ENCODE assay signal across 1 cellular context in genomic region chr7:30146127-30146612, GRCh38.
A peak's percentile ranks its signal among the peaks of the same experiment; 100 is the strongest.
TF ChIP-seq lines count a peak whose summit lies in the region.

No MANE protein-coding gene starts in this region.

TF ChIP-seq in K562, 482 proteins besides CTCF, POLR2A, EP300 and RAD21 (continued from another document):
- TF ChIP-seq CREB1 (IDR thresholded peaks at IDR 0.05) (no peak; the same call in 1 of the 2 replicates), CREB1 (CRISPR knock-in tag; IDR thresholded peaks at IDR 0.05) (no peak), ZNF512 (tag; IDR thresholded peaks at IDR 0.05) (no peak), ZNF41 (CRISPR knock-in tag; conservative IDR thresholded peaks at IDR 0.05) (no peak), E2F8 (IDR thresholded peaks at IDR 0.05; ENCODE audit: low read depth, partially characterized antibody) (peak; percentile 36), MNT (conservative IDR thresholded peaks at IDR 0.05) (peak; percentile 19 to 37; a peak in 3 of 4 replicates), FOS (IDR thresholded peaks at IDR 0.05; ENCODE audit: extremely low read depth, insufficient read length) (peak; percentile 21), ZSCAN29 (IDR thresholded peaks at IDR 0.05) (no peak), ZBTB7A (IDR thresholded peaks at IDR 0.05; ENCODE audit: borderline replicate concordance, control insufficient read depth, low read depth, low read length) (peak; percentile 94), GATAD2B (IDR thresholded peaks at IDR 0.05; ENCODE audit: borderline replicate concordance) (no peak), MEF2A (IDR thresholded peaks at IDR 0.05; ENCODE audit: control insufficient read depth, low read depth, low read length) (peak; percentile 84), RFX1 (IDR thresholded peaks at IDR 0.05) (no peak; the same call in 1 of the 2 replicates), BACH1 (tag; IDR thresholded peaks at IDR 0.05) (peak; percentile 51; the same call in 1 of the 2 replicates), SMAD2 (IDR thresholded peaks at IDR 0.05; ENCODE audit: low read depth, low read length) (no peak), ZNF785 (CRISPR knock-in tag; IDR thresholded peaks at IDR 0.05) (no peak), ZNF589 (CRISPR knock-in tag; IDR thresholded peaks at IDR 0.05; ENCODE audit: low read depth) (no peak), KDM2B (CRISPR knock-in tag; IDR thresholded peaks at IDR 0.05) (no peak)
- TF ChIP-seq, protein P1, sequence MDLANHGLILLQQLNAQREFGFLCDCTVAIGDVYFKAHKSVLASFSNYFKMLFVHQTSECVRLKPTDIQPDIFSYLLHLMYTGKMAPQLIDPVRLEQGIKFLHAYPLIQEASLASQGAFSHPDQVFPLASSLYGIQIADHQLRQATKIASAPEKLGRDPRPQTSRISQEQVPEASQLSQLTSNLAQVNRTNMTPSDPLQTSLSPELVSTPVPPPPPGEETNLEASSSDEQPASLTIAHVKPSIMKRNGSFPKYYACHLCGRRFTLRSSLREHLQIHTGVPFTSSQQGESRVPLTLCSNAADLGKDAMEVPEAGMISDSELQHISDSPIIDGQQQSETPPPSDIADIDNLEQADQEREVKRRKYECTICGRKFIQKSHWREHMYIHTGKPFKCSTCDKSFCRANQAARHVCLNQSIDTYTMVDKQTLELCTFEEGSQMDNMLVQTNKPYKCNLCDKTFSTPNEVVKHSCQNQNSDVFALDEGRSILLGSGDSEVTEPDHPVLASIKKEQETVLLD (IDR thresholded peaks at IDR 0.05) = peak; percentile 78
- TF ChIP-seq, protein P2, sequence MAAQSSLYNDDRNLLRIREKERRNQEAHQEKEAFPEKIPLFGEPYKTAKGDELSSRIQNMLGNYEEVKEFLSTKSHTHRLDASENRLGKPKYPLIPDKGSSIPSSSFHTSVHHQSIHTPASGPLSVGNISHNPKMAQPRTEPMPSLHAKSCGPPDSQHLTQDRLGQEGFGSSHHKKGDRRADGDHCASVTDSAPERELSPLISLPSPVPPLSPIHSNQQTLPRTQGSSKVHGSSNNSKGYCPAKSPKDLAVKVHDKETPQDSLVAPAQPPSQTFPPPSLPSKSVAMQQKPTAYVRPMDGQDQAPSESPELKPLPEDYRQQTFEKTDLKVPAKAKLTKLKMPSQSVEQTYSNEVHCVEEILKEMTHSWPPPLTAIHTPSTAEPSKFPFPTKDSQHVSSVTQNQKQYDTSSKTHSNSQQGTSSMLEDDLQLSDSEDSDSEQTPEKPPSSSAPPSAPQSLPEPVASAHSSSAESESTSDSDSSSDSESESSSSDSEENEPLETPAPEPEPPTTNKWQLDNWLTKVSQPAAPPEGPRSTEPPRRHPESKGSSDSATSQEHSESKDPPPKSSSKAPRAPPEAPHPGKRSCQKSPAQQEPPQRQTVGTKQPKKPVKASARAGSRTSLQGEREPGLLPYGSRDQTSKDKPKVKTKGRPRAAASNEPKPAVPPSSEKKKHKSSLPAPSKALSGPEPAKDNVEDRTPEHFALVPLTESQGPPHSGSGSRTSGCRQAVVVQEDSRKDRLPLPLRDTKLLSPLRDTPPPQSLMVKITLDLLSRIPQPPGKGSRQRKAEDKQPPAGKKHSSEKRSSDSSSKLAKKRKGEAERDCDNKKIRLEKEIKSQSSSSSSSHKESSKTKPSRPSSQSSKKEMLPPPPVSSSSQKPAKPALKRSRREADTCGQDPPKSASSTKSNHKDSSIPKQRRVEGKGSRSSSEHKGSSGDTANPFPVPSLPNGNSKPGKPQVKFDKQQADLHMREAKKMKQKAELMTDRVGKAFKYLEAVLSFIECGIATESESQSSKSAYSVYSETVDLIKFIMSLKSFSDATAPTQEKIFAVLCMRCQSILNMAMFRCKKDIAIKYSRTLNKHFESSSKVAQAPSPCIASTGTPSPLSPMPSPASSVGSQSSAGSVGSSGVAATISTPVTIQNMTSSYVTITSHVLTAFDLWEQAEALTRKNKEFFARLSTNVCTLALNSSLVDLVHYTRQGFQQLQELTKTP (IDR thresholded peaks at IDR 0.05; ENCODE audit: low read depth in 1 of 2, partially characterized antibody in 2 of 2) = peak in 1 of 2 experiments; percentile 46
- TF ChIP-seq, protein P3, sequence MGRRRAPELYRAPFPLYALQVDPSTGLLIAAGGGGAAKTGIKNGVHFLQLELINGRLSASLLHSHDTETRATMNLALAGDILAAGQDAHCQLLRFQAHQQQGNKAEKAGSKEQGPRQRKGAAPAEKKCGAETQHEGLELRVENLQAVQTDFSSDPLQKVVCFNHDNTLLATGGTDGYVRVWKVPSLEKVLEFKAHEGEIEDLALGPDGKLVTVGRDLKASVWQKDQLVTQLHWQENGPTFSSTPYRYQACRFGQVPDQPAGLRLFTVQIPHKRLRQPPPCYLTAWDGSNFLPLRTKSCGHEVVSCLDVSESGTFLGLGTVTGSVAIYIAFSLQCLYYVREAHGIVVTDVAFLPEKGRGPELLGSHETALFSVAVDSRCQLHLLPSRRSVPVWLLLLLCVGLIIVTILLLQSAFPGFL (CRISPR knock-in tag; IDR thresholded peaks at IDR 0.05) = no peak
- TF ChIP-seq, protein P4, sequence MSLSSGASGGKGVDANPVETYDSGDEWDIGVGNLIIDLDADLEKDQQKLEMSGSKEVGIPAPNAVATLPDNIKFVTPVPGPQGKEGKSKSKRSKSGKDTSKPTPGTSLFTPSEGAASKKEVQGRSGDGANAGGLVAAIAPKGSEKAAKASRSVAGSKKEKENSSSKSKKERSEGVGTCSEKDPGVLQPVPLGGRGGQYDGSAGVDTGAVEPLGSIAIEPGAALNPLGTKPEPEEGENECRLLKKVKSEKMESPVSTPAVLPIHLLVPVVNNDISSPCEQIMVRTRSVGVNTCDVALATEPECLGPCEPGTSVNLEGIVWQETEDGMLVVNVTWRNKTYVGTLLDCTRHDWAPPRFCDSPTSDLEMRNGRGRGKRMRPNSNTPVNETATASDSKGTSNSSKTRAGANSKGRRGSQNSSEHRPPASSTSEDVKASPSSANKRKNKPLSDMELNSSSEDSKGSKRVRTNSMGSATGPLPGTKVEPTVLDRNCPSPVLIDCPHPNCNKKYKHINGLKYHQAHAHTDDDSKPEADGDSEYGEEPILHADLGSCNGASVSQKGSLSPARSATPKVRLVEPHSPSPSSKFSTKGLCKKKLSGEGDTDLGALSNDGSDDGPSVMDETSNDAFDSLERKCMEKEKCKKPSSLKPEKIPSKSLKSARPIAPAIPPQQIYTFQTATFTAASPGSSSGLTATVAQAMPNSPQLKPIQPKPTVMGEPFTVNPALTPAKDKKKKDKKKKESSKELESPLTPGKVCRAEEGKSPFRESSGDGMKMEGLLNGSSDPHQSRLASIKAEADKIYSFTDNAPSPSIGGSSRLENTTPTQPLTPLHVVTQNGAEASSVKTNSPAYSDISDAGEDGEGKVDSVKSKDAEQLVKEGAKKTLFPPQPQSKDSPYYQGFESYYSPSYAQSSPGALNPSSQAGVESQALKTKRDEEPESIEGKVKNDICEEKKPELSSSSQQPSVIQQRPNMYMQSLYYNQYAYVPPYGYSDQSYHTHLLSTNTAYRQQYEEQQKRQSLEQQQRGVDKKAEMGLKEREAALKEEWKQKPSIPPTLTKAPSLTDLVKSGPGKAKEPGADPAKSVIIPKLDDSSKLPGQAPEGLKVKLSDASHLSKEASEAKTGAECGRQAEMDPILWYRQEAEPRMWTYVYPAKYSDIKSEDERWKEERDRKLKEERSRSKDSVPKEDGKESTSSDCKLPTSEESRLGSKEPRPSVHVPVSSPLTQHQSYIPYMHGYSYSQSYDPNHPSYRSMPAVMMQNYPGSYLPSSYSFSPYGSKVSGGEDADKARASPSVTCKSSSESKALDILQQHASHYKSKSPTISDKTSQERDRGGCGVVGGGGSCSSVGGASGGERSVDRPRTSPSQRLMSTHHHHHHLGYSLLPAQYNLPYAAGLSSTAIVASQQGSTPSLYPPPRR (CRISPR knock-in tag; IDR thresholded peaks at IDR 0.05; ENCODE audit: borderline replicate concordance) = no peak
- TF ChIP-seq, protein P5, sequence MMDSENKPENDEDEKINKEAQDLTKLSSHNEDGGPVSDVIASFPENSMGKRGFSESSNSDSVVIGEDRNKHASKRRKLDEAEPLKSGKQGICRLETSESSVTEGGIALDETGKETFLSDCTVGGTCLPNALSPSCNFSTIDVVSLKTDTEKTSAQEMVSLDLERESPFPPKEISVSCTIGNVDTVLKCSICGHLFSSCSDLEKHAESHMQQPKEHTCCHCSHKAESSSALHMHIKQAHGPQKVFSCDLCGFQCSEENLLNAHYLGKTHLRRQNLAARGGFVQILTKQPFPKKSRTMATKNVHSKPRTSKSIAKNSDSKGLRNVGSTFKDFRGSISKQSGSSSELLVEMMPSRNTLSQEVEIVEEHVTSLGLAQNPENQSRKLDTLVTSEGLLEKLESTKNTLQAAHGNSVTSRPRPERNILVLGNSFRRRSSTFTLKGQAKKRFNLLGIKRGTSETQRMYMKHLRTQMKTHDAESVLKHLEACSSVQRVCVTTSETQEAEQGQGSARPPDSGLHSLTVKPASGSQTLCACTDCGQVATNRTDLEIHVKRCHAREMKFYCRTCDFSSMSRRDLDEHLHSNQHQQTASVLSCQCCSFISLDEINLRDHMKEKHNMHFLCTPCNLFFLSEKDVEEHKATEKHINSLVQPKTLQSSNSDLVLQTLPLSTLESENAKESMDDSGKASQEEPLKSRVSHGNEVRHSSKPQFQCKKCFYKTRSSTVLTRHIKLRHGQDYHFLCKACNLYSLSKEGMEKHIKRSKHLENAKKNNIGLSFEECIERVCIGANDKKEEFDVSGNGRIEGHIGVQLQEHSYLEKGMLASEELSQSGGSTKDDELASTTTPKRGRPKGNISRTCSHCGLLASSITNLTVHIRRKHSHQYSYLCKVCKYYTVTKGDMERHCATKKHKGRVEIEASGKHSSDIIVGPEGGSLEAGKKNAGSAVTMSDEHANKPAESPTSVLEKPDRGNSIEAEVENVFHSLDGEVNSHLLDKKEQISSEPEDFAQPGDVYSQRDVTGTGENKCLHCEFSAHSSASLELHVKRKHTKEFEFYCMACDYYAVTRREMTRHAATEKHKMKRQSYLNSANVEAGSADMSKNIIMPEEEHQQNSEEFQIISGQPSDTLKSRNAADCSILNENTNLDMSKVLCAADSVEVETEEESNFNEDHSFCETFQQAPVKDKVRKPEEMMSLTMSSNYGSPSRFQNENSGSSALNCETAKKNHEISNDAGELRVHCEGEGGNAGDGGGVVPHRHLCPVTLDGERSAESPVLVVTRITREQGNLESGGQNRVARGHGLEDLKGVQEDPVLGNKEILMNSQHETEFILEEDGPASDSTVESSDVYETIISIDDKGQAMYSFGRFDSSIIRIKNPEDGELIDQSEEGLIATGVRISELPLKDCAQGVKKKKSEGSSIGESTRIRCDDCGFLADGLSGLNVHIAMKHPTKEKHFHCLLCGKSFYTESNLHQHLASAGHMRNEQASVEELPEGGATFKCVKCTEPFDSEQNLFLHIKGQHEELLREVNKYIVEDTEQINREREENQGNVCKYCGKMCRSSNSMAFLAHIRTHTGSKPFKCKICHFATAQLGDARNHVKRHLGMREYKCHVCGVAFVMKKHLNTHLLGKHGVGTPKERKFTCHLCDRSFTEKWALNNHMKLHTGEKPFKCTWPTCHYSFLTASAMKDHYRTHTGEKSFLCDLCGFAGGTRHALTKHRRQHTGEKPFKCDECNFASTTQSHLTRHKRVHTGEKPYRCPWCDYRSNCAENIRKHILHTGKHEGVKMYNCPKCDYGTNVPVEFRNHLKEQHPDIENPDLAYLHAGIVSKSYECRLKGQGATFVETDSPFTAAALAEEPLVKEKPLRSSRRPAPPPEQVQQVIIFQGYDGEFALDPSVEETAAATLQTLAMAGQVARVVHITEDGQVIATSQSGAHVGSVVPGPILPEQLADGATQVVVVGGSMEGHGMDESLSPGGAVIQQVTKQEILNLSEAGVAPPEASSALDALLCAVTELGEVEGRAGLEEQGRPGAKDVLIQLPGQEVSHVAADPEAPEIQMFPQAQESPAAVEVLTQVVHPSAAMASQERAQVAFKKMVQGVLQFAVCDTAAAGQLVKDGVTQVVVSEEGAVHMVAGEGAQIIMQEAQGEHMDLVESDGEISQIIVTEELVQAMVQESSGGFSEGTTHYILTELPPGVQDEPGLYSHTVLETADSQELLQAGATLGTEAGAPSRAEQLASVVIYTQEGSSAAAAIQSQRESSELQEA (IDR thresholded peaks at IDR 0.05; ENCODE audit: low read depth) = no peak
